Comparison of ENCODE assay signal across 21 cellular contexts in genomic region chr18:51908598-51908944, GRCh38.
DNase-seq lines count a peak whose midpoint lies in the region; ATAC-seq, FAIRE-seq and TF ChIP-seq lines count a peak whose summit lies in the region.
"Had no signal": no experiment of that assay in that cellular context is flagged by ENCODE, and none has a peak within 500 bp of the region (broad histone marks: within the 10 kb centered on the region; RNA-seq: fewer than 3 reads in every experiment).

No MANE protein-coding gene starts in this region.

- RAD21 ChIA-PET in GM12878 (lab: Charles Lee; ENCODE audit: unreplicated experiment) = interaction anchor here (0.6 kb wide), 1 partner anchor 137 kb away, joined by 3 read pairs; no protein-coding TSS in a partner anchor

- intact Hi-C loops in GM12878 (cut with micrococcal nuclease; ENCODE audit: unreplicated experiment) = no loop called here
- intact Hi-C loops in mucosa of descending colon (cut with DNase I, micrococcal nuclease) = no loop called here

- H3K79me2 ChIP-seq in GM12878 (ENCODE audit: control insufficient read depth, insufficient read depth, low read length) (no peaks in the 10 kb centered on the region), neural progenitor cell (ENCODE audit: low read depth) (no peaks in the 10 kb centered on the region)

- SMC1A ChIA-PET in GM12878 (lab: Charles Lee; ENCODE audit: uncharacterized antibody, unreplicated experiment) = no interaction called here

- CTCF ChIA-PET in GM12878 (lab: Yijun Ruan, JAX) = no interaction called here

- no peaks in the 10 kb centered on the region for H4K20me1 ChIP-seq in GM12878 (ENCODE audit: control insufficient read depth, insufficient read depth)
- H4K20me1 ChIP-seq in neural progenitor cell (ENCODE audit: low read depth) = no peaks in the 10 kb centered on the region
- H4K20me1 ChIP-seq: BLaER1 had no signal

- no peaks in the 10 kb centered on the region for H3K4me1 Mint-ChIP-seq in neural progenitor cell
- H3K4me1 Mint-ChIP-seq: CD14-positive monocyte; CD4-positive, alpha-beta memory T cell had no signal

- TF ChIP-seq EP300 in GM12878 (IDR thresholded peaks at IDR 0.05; ENCODE audit: borderline replicate concordance in 1 of 2, control insufficient read depth in 1 of 2, low read depth in 2 of 2, low read length in 2 of 2) = no peak

- no TSS peak for BruUV-seq in GM12878 (replicated peaks; lab: Mats Ljungman, UMichigan)

- H3K36me3 ChIP-seq in GM12878 (ENCODE audit: control insufficient read depth in 2 of 2, insufficient read depth in 2 of 2, low read length in 1 of 2) = no peaks in the 10 kb centered on the region
- no peaks in the 10 kb centered on the region for H3K36me3 ChIP-seq in mucosa of descending colon (ENCODE audit: low read depth)
- no peaks in the 10 kb centered on the region for H3K36me3 ChIP-seq in neural progenitor cell
- H3K36me3 ChIP-seq: BLaER1 had no signal

- no peak overlapping the region for H3K27ac Mint-ChIP-seq in neural progenitor cell
- H3K27ac Mint-ChIP-seq: CD14-positive monocyte; CD4-positive, alpha-beta memory T cell; HFFc6 had no signal

- H3K27ac ChIP-seq in GM12878 (ENCODE audit: control insufficient read depth, insufficient read depth) = no peak overlapping the region
- no peak overlapping the region for H3K27ac ChIP-seq in neural progenitor cell
- H3K27ac ChIP-seq: BLaER1, HL-60 had no signal

- H3K9me3 Mint-ChIP-seq in neural progenitor cell = no peaks in the 10 kb centered on the region

- ATAC-seq in GM18868 (IDR thresholded peaks at IDR 0.05; ENCODE audit: unreplicated experiment) (peak; percentile 46), GM12878 (peak; percentile 49), left lobe of liver (peak; percentile 55), mucosa of descending colon (peak; percentile 44)
- ATAC-seq: HCT116 had no signal

- no peaks in the 10 kb centered on the region for H3K27me3 ChIP-seq in GM12878 (replicated peaks in 1 of 2; ENCODE audit: control insufficient read depth in 2 of 2, insufficient read depth in 2 of 2, low read length in 1 of 2)
- H3K27me3 ChIP-seq in neural progenitor cell = no peaks in the 10 kb centered on the region
- H3K27me3 ChIP-seq: BLaER1 had no signal

- in situ Hi-C loops in GM12878 (cut with MboI) = no loop called here

- DNase-seq in GM12878 (ENCODE audit: low read depth, low spot score) (no peak), left lobe of liver (ENCODE audit: low spot score) (no peak), mucosa of descending colon (no peak), neural progenitor cell (ENCODE audit: low spot score) (no peak), Kasumi-1 (lab: John Stamatoyannopoulos, UW) (no peak), T-helper 2 cell (no peak)
- DNase-seq in activated naive CD4-positive, alpha-beta T cell treated with Interleukin-2 at 50 U/mL for 16 hours = no peak
- DNase-seq: 8988T; CD4-positive, alpha-beta memory T cell; DMS153; DMS79; GDM1; GOT3; H7; HFFc6; IMR-90 had no signal

- H3K4me3 Mint-ChIP-seq in neural progenitor cell = no peak overlapping the region
- H3K4me3 Mint-ChIP-seq: CD14-positive monocyte; CD4-positive, alpha-beta memory T cell; HFFc6 had no signal

- FAIRE-seq in GM12878 (lab: Jason Lieb, UNC) = no peak

- H3K4me3 ChIP-seq in GM12878 (no peak overlapping the region), mucosa of descending colon (no peak overlapping the region), neural progenitor cell (no peak overlapping the region)
- H3K4me3 ChIP-seq: BLaER1 had no signal

- no peaks in the 10 kb centered on the region for H3K9me3 ChIP-seq in GM12878 (replicated peaks; ENCODE audit: control insufficient read depth, insufficient read depth, low read length)
- H3K9me3 ChIP-seq in mucosa of descending colon = no peaks in the 10 kb centered on the region
- H3K9me3 ChIP-seq in neural progenitor cell (ENCODE audit: low read depth) = no peaks in the 10 kb centered on the region
- H3K9me3 ChIP-seq: BLaER1 had no signal

- no peak overlapping the region for H3K4me2 ChIP-seq in GM12878 (ENCODE audit: control insufficient read depth, insufficient read depth)
- no peak overlapping the region for H3K4me2 ChIP-seq in neural progenitor cell
- H3K4me2 ChIP-seq: BLaER1 had no signal

- H3K9ac ChIP-seq in GM12878 (ENCODE audit: control insufficient read depth, insufficient read depth, low read length) (no peak overlapping the region), neural progenitor cell (no peak overlapping the region)
- H3K9ac ChIP-seq: BLaER1 had no signal

- TF ChIP-seq RAD21 in GM12878 (IDR thresholded peaks at IDR 0.05; ENCODE audit: insufficient read depth, low read depth, low read length) = no peak

- no peaks in the 10 kb centered on the region for H3F3A ChIP-seq in neural progenitor cell (ENCODE audit: low read depth)

- H3K27me3 Mint-ChIP-seq in neural progenitor cell (ENCODE audit: insufficient read depth, low read depth) = peaks cover 3% of the 10 kb centered on the region

- no peak overlapping the region for H2AFZ ChIP-seq in GM12878 (ENCODE audit: control insufficient read depth, low read depth, low read length)
- H2AFZ ChIP-seq in neural progenitor cell (replicated peaks) = no peak overlapping the region

- POLR2A ChIA-PET in GM12878 (lab: Charles Lee) = no interaction called here

- no peak for TF ChIP-seq POLR2A in GM12878 (IDR thresholded peaks at IDR 0.05; ENCODE audit: low read depth, low read length)

- TF ChIP-seq CTCF in GM12878 (IDR thresholded peaks at IDR 0.05 in 2 of 3, conservative IDR thresholded peaks at IDR 0.05 in 1 of 3; ENCODE audit: control insufficient read depth in 2 of 3, extremely low read depth in 1 of 3, insufficient read depth in 1 of 3, low read depth in 3 of 3, low read length in 3 of 3) (no peak), mucosa of descending colon (IDR thresholded peaks at IDR 0.05) (no peak), neural progenitor cell (IDR thresholded peaks at IDR 0.05) (no peak)

- H3K4me1 ChIP-seq in GM12878 (ENCODE audit: control insufficient read depth, insufficient read depth, low read length) (no peaks in the 10 kb centered on the region), mucosa of descending colon (ENCODE audit: low read depth) (no peaks in the 10 kb centered on the region), neural progenitor cell (no peaks in the 10 kb centered on the region)
- H3K4me1 ChIP-seq: BLaER1 had no signal

- no peaks in the 10 kb centered on the region for H3K36me3 Mint-ChIP-seq in neural progenitor cell
- H3K36me3 Mint-ChIP-seq: CD14-positive monocyte; CD4-positive, alpha-beta memory T cell had no signal

TF ChIP-seq in GM12878, 131 proteins besides CTCF, POLR2A, EP300 and RAD21 (continues in another document):
- TF ChIP-seq ESRRA (IDR thresholded peaks at IDR 0.05; ENCODE audit: low read length) = no peak
- no peak for TF ChIP-seq EED (IDR thresholded peaks at IDR 0.05; ENCODE audit: low read depth)
- no peak for TF ChIP-seq SMAD5 (IDR thresholded peaks at IDR 0.05; ENCODE audit: low read depth)
- no peak for TF ChIP-seq MTA3 (IDR thresholded peaks at IDR 0.05; ENCODE audit: borderline replicate concordance, low read length)
- no peak for TF ChIP-seq PAX8 (IDR thresholded peaks at IDR 0.05)
- TF ChIP-seq ZNF687 (IDR thresholded peaks at IDR 0.05) = no peak
- TF ChIP-seq CHD1 (IDR thresholded peaks at IDR 0.05; ENCODE audit: low read depth, low read length) = no peak
- TF ChIP-seq USF2 (IDR thresholded peaks at IDR 0.05; ENCODE audit: borderline replicate concordance, low read depth, low read length) = no peak
- no peak for TF ChIP-seq SMARCA5 (IDR thresholded peaks at IDR 0.05)
- TF ChIP-seq SMC3 (IDR thresholded peaks at IDR 0.05; ENCODE audit: borderline replicate concordance, low read length) = no peak
- no peak for TF ChIP-seq CREM (IDR thresholded peaks at IDR 0.05; ENCODE audit: low read depth)
- TF ChIP-seq BCL11A (IDR thresholded peaks at IDR 0.05; ENCODE audit: low read depth, low read length) = no peak
- no peak for TF ChIP-seq NBN (IDR thresholded peaks at IDR 0.05)
